Comparison of ENCODE assay signal across 20 cellular contexts in the genomic region with DNA sequence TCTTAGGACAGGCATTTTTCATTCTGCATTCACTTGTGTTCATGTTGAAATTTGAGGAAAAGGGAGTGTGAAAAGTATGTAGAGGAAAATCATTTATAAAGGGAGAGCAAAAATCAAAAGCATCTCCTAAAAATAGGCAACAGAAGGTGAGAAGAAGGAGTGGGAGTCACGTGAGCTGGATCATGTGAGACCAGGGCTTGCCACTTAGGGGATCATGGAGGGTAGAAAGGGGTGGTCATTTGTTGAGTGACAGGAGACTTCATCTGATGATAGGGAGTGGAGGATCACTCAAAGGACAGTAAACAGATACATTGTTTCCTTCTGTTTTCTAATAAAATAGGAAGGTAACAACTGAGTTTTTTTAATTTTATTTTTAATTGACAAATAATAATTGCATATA. TPM values are rescaled to one million over a fixed set of nuclear protein-coding genes. Genes with fewer than 3 reads are reported as not detected.
A peak's percentile ranks its signal among the peaks of the same experiment; 100 is the strongest.
DNase-seq lines count a peak whose midpoint lies in the region; ATAC-seq, FAIRE-seq and TF ChIP-seq lines count a peak whose summit lies in the region.
"Had no signal": no experiment of that assay in that cellular context is flagged by ENCODE, and none has a peak within 500 bp of the region (broad histone marks: within the 10 kb centered on the region; RNA-seq: fewer than 3 reads in every experiment).

No MANE protein-coding gene starts in this region.

- CTCF ChIA-PET in HEK293T (lab: Yijun Ruan, JAX), result no interaction called here

- peaks cover 14% of the 10 kb centered on the region for H3K36me3 ChIP-seq in cardiac muscle cell
- H3K36me3 ChIP-seq in psoas muscle (ENCODE audit: insufficient read depth in 1 of 2, low read depth in 1 of 2), result peaks cover 0 to 12% of the 10 kb centered on the region in 2 donors
- H3K36me3 ChIP-seq in body of pancreas (replicated peaks in 1 of 2; ENCODE audit: insufficient read depth in 1 of 2, low read depth in 2 of 2), result no peaks in the 10 kb centered on the region
- H3K36me3 ChIP-seq: BLaER1, HAP-1 had no signal

- H3K27me3 ChIP-seq in cardiac muscle cell (no peaks in the 10 kb centered on the region), right cardiac atrium (ENCODE audit: control insufficient read depth, insufficient read depth) (no peaks in the 10 kb centered on the region), psoas muscle (ENCODE audit: insufficient read depth in 3 of 3, low read length in 2 of 3) (no peaks in the 10 kb centered on the region), body of pancreas (no peaks in the 10 kb centered on the region)
- H3K27me3 ChIP-seq: BLaER1 had no signal

- no peaks in the 10 kb centered on the region for H3K4me1 Mint-ChIP-seq in immature natural killer cell
- H3K4me1 Mint-ChIP-seq: CD8-positive, alpha-beta memory T cell had no signal

- intact Hi-C loops in left ventricle myocardium superior (cut with micrococcal nuclease), result no loop called here
- intact Hi-C loops in right cardiac atrium (cut with DNase I), result no loop called here
- intact Hi-C loops in psoas muscle (cut with DNase I), result no loop called here
- intact Hi-C loops in body of pancreas (cut with DNase I), result no loop called here

- peaks cover 0 to 3% (median 0%) of the 10 kb centered on the region in 3 donors for H3K36me3 Mint-ChIP-seq in immature natural killer cell
- H3K36me3 Mint-ChIP-seq: CD8-positive, alpha-beta memory T cell had no signal

- TF ChIP-seq CTCF in cardiac muscle cell (IDR thresholded peaks at IDR 0.05; ENCODE audit: low read depth, low read length) (no peak), psoas muscle (IDR thresholded peaks at IDR 0.05) (no peak), body of pancreas (IDR thresholded peaks at IDR 0.05) (no peak)

- POLR2A ChIA-PET in HEK293T (lab: Yijun Ruan, JAX), result no interaction called here

- no peak for ATAC-seq in left ventricle myocardium superior
- ATAC-seq in right cardiac atrium, result peak in 1 of 2 donors; percentile 54
- peak; percentile 34 to 49 (median 44) for ATAC-seq in psoas muscle
- ATAC-seq in body of pancreas, result no peak

- no peak for FAIRE-seq in GM12892 (lab: Jason Lieb, UNC)
- FAIRE-seq: GM19239 had no signal

- H3K4me1 ChIP-seq in cardiac muscle cell (ENCODE audit: low read depth), result peaks cover 27% of the 10 kb centered on the region
- peaks cover 1% of the 10 kb centered on the region for H3K4me1 ChIP-seq in right cardiac atrium (ENCODE audit: control insufficient read depth, insufficient read depth, low read length)
- peaks cover 17% of the 10 kb centered on the region for H3K4me1 ChIP-seq in psoas muscle
- H3K4me1 ChIP-seq in body of pancreas, result no peaks in the 10 kb centered on the region
- H3K4me1 ChIP-seq: BLaER1, Caco-2 had no signal

- H3K27me3 Mint-ChIP-seq in immature natural killer cell (ENCODE audit: low read depth in 3 of 3), result peaks cover 1 to 7% (median 2%) of the 10 kb centered on the region in 3 donors

- no peak overlapping the region for H3K27ac Mint-ChIP-seq in immature natural killer cell
- H3K27ac Mint-ChIP-seq: CD8-positive, alpha-beta memory T cell; HFFc6 had no signal

- H3K4me3 ChIP-seq in cardiac muscle cell, result no peak overlapping the region
- H3K4me3 ChIP-seq in right cardiac atrium (ENCODE audit: low read length), result no peak overlapping the region
- no peak overlapping the region for H3K4me3 ChIP-seq in psoas muscle
- H3K4me3 ChIP-seq in body of pancreas, result no peak overlapping the region
- H3K4me3 ChIP-seq: BLaER1, HAP-1 had no signal

- DNase-seq in cardiac muscle cell (ENCODE audit: low read depth in 1 of 2, low spot score in 1 of 2) (no peak), left ventricle myocardium superior (no peak), HEK293T (ENCODE audit: extremely low spot score) (no peak), right cardiac atrium (no peak), psoas muscle (no peak), GM12892 (ENCODE audit: insufficient read length) (no peak), immature natural killer cell (no peak), body of pancreas (no peak)
- DNase-seq: 8988T; AML-193; Caco-2; CD8-positive, alpha-beta memory T cell; DND-41; GDM1; GOT3; HFFc6 had no signal

- no peak overlapping the region for H3K4me3 Mint-ChIP-seq in immature natural killer cell
- H3K4me3 Mint-ChIP-seq: CD8-positive, alpha-beta memory T cell; HFFc6 had no signal

- H3K9me3 ChIP-seq in cardiac muscle cell (ENCODE audit: low read depth) (no peaks in the 10 kb centered on the region), right cardiac atrium (ENCODE audit: control insufficient read depth, low read length) (no peaks in the 10 kb centered on the region), psoas muscle (no peaks in the 10 kb centered on the region), body of pancreas (no peaks in the 10 kb centered on the region)
- H3K9me3 ChIP-seq: BLaER1, Caco-2, HAP-1 had no signal

- TF ChIP-seq POLR2A in GM12892 (IDR thresholded peaks at IDR 0.05; ENCODE audit: low read depth, low read length), result no peak
- TF ChIP-seq POLR2A in body of pancreas (IDR thresholded peaks at IDR 0.05), result no peak

- no peaks in the 10 kb centered on the region for H3K9me3 Mint-ChIP-seq in immature natural killer cell
- H3K9me3 Mint-ChIP-seq: HFFc6 had no signal

- peak overlapping the region; percentile 69 for H3K27ac ChIP-seq in cardiac muscle cell
- peak overlapping the region; percentile 83 for H3K27ac ChIP-seq in right cardiac atrium (ENCODE audit: low read length)
- peak overlapping the region; percentile 85 for H3K27ac ChIP-seq in psoas muscle
- H3K27ac ChIP-seq in body of pancreas, result no peak overlapping the region
- H3K27ac ChIP-seq: BLaER1 had no signal

- 56% methylated on average over 1 of the region's 1 CpG for WGBS in right cardiac atrium
- 25 to 59% (median 28%) methylated on average over 1 of the region's 1 CpG for WGBS in psoas muscle, 3 donors
- 62 to 69% methylated on average over 1 of the region's 1 CpG for WGBS in body of pancreas, 2 donors

TF ChIP-seq in HEK293T, 16 proteins besides CTCF, POLR2A, EP300 and RAD21:
- TF ChIP-seq FOXK2 (IDR thresholded peaks at IDR 0.05), result no peak
- TF ChIP-seq FOXM1 (IDR thresholded peaks at IDR 0.05; ENCODE audit: borderline replicate concordance), result no peak
- TF ChIP-seq, protein P1, sequence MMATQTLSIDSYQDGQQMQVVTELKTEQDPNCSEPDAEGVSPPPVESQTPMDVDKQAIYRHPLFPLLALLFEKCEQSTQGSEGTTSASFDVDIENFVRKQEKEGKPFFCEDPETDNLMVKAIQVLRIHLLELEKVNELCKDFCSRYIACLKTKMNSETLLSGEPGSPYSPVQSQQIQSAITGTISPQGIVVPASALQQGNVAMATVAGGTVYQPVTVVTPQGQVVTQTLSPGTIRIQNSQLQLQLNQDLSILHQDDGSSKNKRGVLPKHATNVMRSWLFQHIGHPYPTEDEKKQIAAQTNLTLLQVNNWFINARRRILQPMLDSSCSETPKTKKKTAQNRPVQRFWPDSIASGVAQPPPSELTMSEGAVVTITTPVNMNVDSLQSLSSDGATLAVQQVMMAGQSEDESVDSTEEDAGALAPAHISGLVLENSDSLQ (IDR thresholded peaks at IDR 0.05), result peak; percentile 33; the same call in 1 of the 2 replicates
- no peak for TF ChIP-seq CTBP1 (IDR thresholded peaks at IDR 0.05; ENCODE audit: borderline replicate concordance)
- no peak for TF ChIP-seq SUZ12 (IDR thresholded peaks at IDR 0.05)
- no peak for TF ChIP-seq ZNF384 (IDR thresholded peaks at IDR 0.05)
- no peak for TF ChIP-seq NFRKB (IDR thresholded peaks at IDR 0.05)
- TF ChIP-seq L3MBTL2 (conservative IDR thresholded peaks at IDR 0.05), result no peak

RNA-seq across cellular contexts. Expression of a gene that starts 17.1 kb away (rescaled TPM):
- total RNA-seq in cardiac muscle cell (194 and 316 TPM in 2 replicates), left ventricle myocardium superior (223 TPM), right cardiac atrium (100 to 1,000 TPM; 162 to 196 (median 178) TPM), psoas muscle (100 to 1,000 TPM; 135 to 248 (median 222) TPM), body of pancreas (1 to 10 TPM in 1 of 2 donors, not detected in 1; 2.3 TPM)
- polyA plus RNA-seq in cardiac muscle cell (190 and 366 TPM in 2 replicates), right cardiac atrium (177 TPM), psoas muscle (100 to 1,000 TPM; 148 to 215 (median 214) TPM), immature natural killer cell (not detected)
- not detected for polyA plus RNA-seq in GM12892 (2012; ENCODE audit: missing spikeins)
- total RNA-seq: Caco-2; CD8-positive, alpha-beta memory T cell; HT-29 had no signal

Comparison
In these comparisons a context has a peak if more than half of its experiments do, and no peak if none do; other contexts are left out.
1. H3K27ac ChIP-seq: peak in cardiac muscle cell (single experiment), right cardiac atrium (single experiment) and psoas muscle (single experiment); none in body of pancreas (0 of 4).
2. ATAC-seq: peak in psoas muscle (4 of 4); none in left ventricle myocardium superior (single experiment) and body of pancreas (single experiment).
3. RNA of a gene that starts 17.1 kb away (total RNA-seq): 194 to 316 TPM in cardiac muscle cell, 135 to 248 TPM in psoas muscle, 223 TPM in left ventricle myocardium superior (single experiment) and 162 to 196 TPM in right cardiac atrium; 2.3 TPM in body of pancreas; every median in the first group is over 10 times any median in the second.